In genomic region chr4:76581276-76581675, GRCh38 we compare ENCODE assay signal across 23 cellular contexts.
"Had no signal": no experiment of that assay in that cellular context is flagged by ENCODE, and none has a peak within 500 bp of the region (broad histone marks: within the 10 kb centered on the region; RNA-seq: fewer than 3 reads in every experiment).

No MANE protein-coding gene starts in this region.

- H3K27ac Mint-ChIP-seq: activated B cell treated with CpG ODN at 0.5 μM for 24 hours; activated CD8-positive, alpha-beta T cell treated with anti-CD3 and anti-CD28 coated beads, Interleukin-2, amount 10 ng/mL, durations not matched to agents 7 days and 5 days; activated naive CD4-positive, alpha-beta T cell treated with anti-CD3 and anti-CD28 coated beads, Interleukin-2, amount 50 U/mL, for 72 hours; activated T-cell treated with anti-CD3 and anti-CD28 coated beads, Interleukin-2, amount 50 U/mL, for 72 hours; natural killer cell; progenitor cell of endocrine pancreas; T-helper 2 cell treated with Interferon-gamma antibody and Interleukin-4, amounts not matched to agents 5 μg/mL and 100 μg/mL, for 36 hours had no signal

- H3K36me3 Mint-ChIP-seq: activated naive CD4-positive, alpha-beta T cell treated with anti-CD3 and anti-CD28 coated beads, Interleukin-2, amount 50 U/mL, for 72 hours; natural killer cell had no signal

- H3K4me3 ChIP-seq: coronary artery, left lung, smooth muscle cell, tibial nerve had no signal

- H3K4me3 Mint-ChIP-seq: activated B cell treated with CpG ODN at 0.5 μM for 24 hours; activated CD8-positive, alpha-beta T cell treated with anti-CD3 and anti-CD28 coated beads, Interleukin-2, amount 10 ng/mL, durations not matched to agents 7 days and 5 days; activated T-cell treated with anti-CD3 and anti-CD28 coated beads, Interleukin-2, amount 50 U/mL, for 72 hours; natural killer cell; T-helper 2 cell treated with Interferon-gamma antibody and Interleukin-4, amounts not matched to agents 5 μg/mL and 100 μg/mL, for 36 hours had no signal

- ATAC-seq: activated CD8-positive, alpha-beta T cell treated with anti-CD3 and anti-CD28 coated beads, Interleukin-2, amount 10 ng/mL, durations not matched to agents 7 days and 5 days; activated naive CD4-positive, alpha-beta T cell treated with anti-CD3 and anti-CD28 coated beads, Interleukin-2, amount 50 U/mL, for 72 hours; activated T-cell treated with anti-CD3 and anti-CD28 coated beads, Interleukin-2, amount 50 U/mL, for 72 hours; left lung; natural killer cell; right cardiac atrium had no signal

- DNase-seq: activated B cell treated with CpG ODN at 0.5 μM for 24 hours; activated CD4-positive, alpha-beta T cell treated with anti-CD3 and anti-CD28 coated beads for 48 hours; activated CD8-positive, alpha-beta memory T cell treated with anti-CD3 and anti-CD28 coated beads, Interleukin-2, amount 50 U/mL, for 48 hours; activated CD8-positive, alpha-beta T cell treated with anti-CD3 and anti-CD28 coated beads, Interleukin-2, amount 10 ng/mL, durations not matched to agents 7 days and 5 days; activated gamma-delta T cell; activated T-cell treated with anti-CD3 and anti-CD28 coated beads, Interleukin-2, amount 50 U/mL, for 72 hours; amniotic stem cell; caudate nucleus; effector CD4-positive, alpha-beta T cell; left lung; natural killer cell; occipital lobe; right cardiac atrium; stimulated activated CD4-positive, alpha-beta T cell treated with anti-CD3 and anti-CD28 coated beads, Interleukin-4, amount 100 ng/mL, for 4 hours; stimulated activated CD8-positive, alpha-beta memory T cell treated with anti-CD3 and anti-CD28 coated beads, Interleukin-4, amount 100 ng/mL, for 48 hours; stimulated activated naive CD4-positive, alpha-beta T cell treated with Interleukin-2 at 50 U/mL for 16 hours; substantia nigra had no signal

- H3K9me3 Mint-ChIP-seq: activated B cell treated with CpG ODN at 0.5 μM for 24 hours; activated naive CD4-positive, alpha-beta T cell treated with anti-CD3 and anti-CD28 coated beads, Interleukin-2, amount 50 U/mL, for 72 hours; activated T-cell treated with anti-CD3 and anti-CD28 coated beads, Interleukin-2, amount 50 U/mL, for 72 hours; T-helper 2 cell treated with Interferon-gamma antibody and Interleukin-4, amounts not matched to agents 5 μg/mL and 100 μg/mL, for 36 hours had no signal

- H3K36me3 ChIP-seq: left lung, tibial nerve had no signal

- H3K27ac ChIP-seq: coronary artery, left lung had no signal

- H3K27me3 Mint-ChIP-seq: progenitor cell of endocrine pancreas had no signal

- H3K9me3 ChIP-seq: left lung, tibial nerve had no signal

- H3K4me2 ChIP-seq: smooth muscle cell had no signal
